In the genomic region with DNA sequence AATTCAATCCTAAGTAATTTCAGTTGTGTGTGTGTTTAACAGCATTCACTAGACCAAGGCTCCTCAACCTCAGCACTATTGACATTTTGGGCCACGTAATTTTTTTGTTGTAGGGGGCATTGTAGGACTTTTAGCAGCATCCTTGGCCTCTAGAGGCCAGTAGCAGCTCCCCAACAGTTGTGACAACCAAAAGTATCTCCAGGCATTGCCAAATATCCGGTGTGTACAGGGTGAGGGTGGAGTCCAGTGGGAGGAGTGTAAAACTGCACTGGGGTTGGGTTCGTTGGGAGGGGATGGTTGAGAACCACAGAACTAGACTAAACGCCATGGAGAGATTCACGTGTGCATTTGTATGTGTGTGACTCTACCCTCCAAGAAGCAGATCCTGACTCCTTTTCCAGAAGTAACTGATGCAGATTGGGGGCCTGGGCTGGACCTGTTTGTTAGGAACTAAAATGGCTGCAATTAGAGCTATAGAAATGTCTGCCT, we compare ENCODE assay signal across 8 cellular contexts. TPM values are rescaled to one million over a fixed set of nuclear protein-coding genes. Genes with fewer than 3 reads are reported as not detected.
DNase-seq lines count a peak whose midpoint lies in the region; ATAC-seq, FAIRE-seq and TF ChIP-seq lines count a peak whose summit lies in the region.

No MANE protein-coding gene starts in this region.

- TF ChIP-seq CTCF in SU-DHL-6 (IDR thresholded peaks at IDR 0.05; ENCODE audit: insufficient read depth, low read length, poor library complexity, severe bottlenecking) (peak; percentile 34), GM12878 (IDR thresholded peaks at IDR 0.05 in 2 of 3, conservative IDR thresholded peaks at IDR 0.05 in 1 of 3; ENCODE audit: control insufficient read depth in 2 of 3, extremely low read depth in 1 of 3, insufficient read depth in 1 of 3, low read depth in 3 of 3, low read length in 3 of 3) (peak; percentile 42 to 56 (median 49); a peak in 5 of 6 replicates), prostate gland (IDR thresholded peaks at IDR 0.05) (no peak)

- no peak overlapping the region for H4K91ac ChIP-seq in mesenchymal stem cell (ENCODE audit: low read length)

- no peaks in the 10 kb centered on the region for H3K9me3 ChIP-seq in SU-DHL-6 (ENCODE audit: insufficient read depth, low read length)
- H3K9me3 ChIP-seq in GM12878 (replicated peaks; ENCODE audit: control insufficient read depth, insufficient read depth, low read length) = no peaks in the 10 kb centered on the region
- H3K9me3 ChIP-seq in mesenchymal stem cell (ENCODE audit: control insufficient read depth, low read length) = no peaks in the 10 kb centered on the region
- H3K9me3 ChIP-seq in prostate gland = no peaks in the 10 kb centered on the region

- SMC1A ChIA-PET in GM12878 (lab: Charles Lee; ENCODE audit: uncharacterized antibody, unreplicated experiment) = interaction anchor here (0.5 to 1.3 kb wide), 3 partner anchors 57 to 192 kb away, joined by 3 to 4 read pairs (median 3); no protein-coding TSS in a partner anchor

- BruUV-seq in GM12878 (replicated peaks; lab: Mats Ljungman, UMichigan) = no TSS peak

- no peak overlapping the region for H2AK5ac ChIP-seq in mesenchymal stem cell (ENCODE audit: low read length, severe bottlenecking)

- H2BK15ac ChIP-seq in mesenchymal stem cell (ENCODE audit: low read depth, poor library complexity, severe bottlenecking) = no peak overlapping the region

- H4K20me1 ChIP-seq in SU-DHL-6 (ENCODE audit: low read depth, low read length) (no peaks in the 10 kb centered on the region), GM12878 (ENCODE audit: control insufficient read depth, insufficient read depth) (no peaks in the 10 kb centered on the region)

- POLR2A ChIA-PET in GM12878 (lab: Charles Lee) = no interaction called here

- H3K79me2 ChIP-seq in SU-DHL-6 (ENCODE audit: insufficient read depth, low read length) (no peaks in the 10 kb centered on the region), GM12878 (ENCODE audit: control insufficient read depth, insufficient read depth, low read length) (no peaks in the 10 kb centered on the region)

- H2BK120ac ChIP-seq in mesenchymal stem cell (ENCODE audit: low read depth, low read length) = no peak overlapping the region

- peak; percentile 27 for FAIRE-seq in GM12878 (lab: Jason Lieb, UNC)

- no peak for TF ChIP-seq EP300 in GM12878 (IDR thresholded peaks at IDR 0.05; ENCODE audit: borderline replicate concordance in 1 of 2, control insufficient read depth in 1 of 2, low read depth in 2 of 2, low read length in 2 of 2)

- TF ChIP-seq POLR2A in GM12878 (IDR thresholded peaks at IDR 0.05; ENCODE audit: low read depth, low read length) (no peak), prostate gland (IDR thresholded peaks at IDR 0.05) (no peak)

- WGBS in GM12878 (ENCODE audit: insufficient coverage, insufficient replicate concordance, low lambda C conversion rate, missing lambda C conversion rate) = 17% methylated on average over 5 of the region's 5 CpGs
- 60% methylated on average over 5 of the region's 5 CpGs for WGBS in mesenchymal stem cell
- 33% methylated on average over 5 of the region's 5 CpGs for WGBS in prostate gland

- H3K9ac ChIP-seq in SU-DHL-6 (ENCODE audit: low read length) (no peak overlapping the region), GM12878 (ENCODE audit: control insufficient read depth, insufficient read depth, low read length) (no peak overlapping the region), mesenchymal stem cell (ENCODE audit: low read length) (no peak overlapping the region)

- no peak overlapping the region for H3K18ac ChIP-seq in mesenchymal stem cell (ENCODE audit: low read depth in 1 of 2, low read length in 2 of 2)

- no peak overlapping the region for H2BK12ac ChIP-seq in mesenchymal stem cell (ENCODE audit: low read length in 2 of 2)

- H3K4me2 ChIP-seq in SU-DHL-6 (ENCODE audit: low read depth, low read length, poor library complexity, severe bottlenecking) (no peak overlapping the region), GM12878 (ENCODE audit: control insufficient read depth, insufficient read depth) (no peak overlapping the region), mesenchymal stem cell (ENCODE audit: low read length, poor library complexity, severe bottlenecking) (no peak overlapping the region)

- RAD21 ChIA-PET in GM12878 (lab: Charles Lee; ENCODE audit: unreplicated experiment) = no interaction called here

- H3K9me2 ChIP-seq in SU-DHL-6 (replicated peaks; ENCODE audit: insufficient read depth, low read length) = no peaks in the 10 kb centered on the region

- H2AFZ ChIP-seq in SU-DHL-6 (ENCODE audit: low read depth, low read length, severe bottlenecking) (no peak overlapping the region), GM12878 (ENCODE audit: control insufficient read depth, low read depth, low read length) (peak overlapping the region; percentile 61; the same call in 1 of the 2 replicates), mesenchymal stem cell (ENCODE audit: low read depth, low read length) (no peak overlapping the region)

- H3K4ac ChIP-seq in mesenchymal stem cell (ENCODE audit: low read depth in 1 of 2, low read length in 2 of 2) = no peak overlapping the region

- in situ Hi-C loops in GM12878 (cut with MboI) = no loop called here

- no peak overlapping the region for H3K23ac ChIP-seq in mesenchymal stem cell (ENCODE audit: low read length in 2 of 2)

- peaks cover 2% of the 10 kb centered on the region; the same call in 1 of the 2 replicates for H3F3A ChIP-seq in SU-DHL-6 (ENCODE audit: insufficient read depth)

- H4K8ac ChIP-seq in mesenchymal stem cell (ENCODE audit: low read length) = peak overlapping the region; percentile 32

- no peak overlapping the region for H3K27ac ChIP-seq in SU-DHL-6 (ENCODE audit: low read depth, low read length)
- no peak overlapping the region for H3K27ac ChIP-seq in GM12878 (ENCODE audit: control insufficient read depth, insufficient read depth)
- no peak overlapping the region for H3K27ac ChIP-seq in mesenchymal stem cell (ENCODE audit: low read length, poor library complexity, severe bottlenecking)
- no peak overlapping the region for H3K27ac ChIP-seq in prostate gland

- H3K36me3 ChIP-seq in SU-DHL-6 (ENCODE audit: low read length) (no peaks in the 10 kb centered on the region), GM12878 (ENCODE audit: control insufficient read depth in 2 of 2, insufficient read depth in 2 of 2, low read length in 1 of 2) (no peaks in the 10 kb centered on the region), mesenchymal stem cell (ENCODE audit: control insufficient read depth in 1 of 2, insufficient read depth in 2 of 2, low read depth in 1 of 2, low read length in 2 of 2) (no peaks in the 10 kb centered on the region), prostate gland (no peaks in the 10 kb centered on the region)

- H3K27me3 ChIP-seq in SU-DHL-6 (ENCODE audit: low read length) (no peaks in the 10 kb centered on the region), GM12878 (replicated peaks in 1 of 2; ENCODE audit: control insufficient read depth in 2 of 2, insufficient read depth in 2 of 2, low read length in 1 of 2) (no peaks in the 10 kb centered on the region), mesenchymal stem cell (ENCODE audit: control insufficient read depth in 1 of 2, insufficient read depth in 1 of 2, low read length in 2 of 2) (no peaks in the 10 kb centered on the region), prostate gland (replicated peaks; ENCODE audit: insufficient read depth) (no peaks in the 10 kb centered on the region)

- DNase-seq in AG20443 (ENCODE audit: low spot score) = peak; percentile 80
- DNase-seq in GM12878 (ENCODE audit: low read depth, low spot score) = no peak
- DNase-seq in mesenchymal stem cell = peak; percentile 68
- DNase-seq in T1000 (lab: John Stamatoyannopoulos, UW) = no peak
- DNase-seq in prostate gland (ENCODE audit: low spot score) = no peak

- CTCF ChIA-PET in GM12878 (lab: Yijun Ruan, JAX) = interaction anchor here (0.5 to 1.5 kb wide), 9 partner anchors 8 to 187 kb away, joined by 3 to 5 read pairs (median 3); no protein-coding TSS in a partner anchor

- TF ChIP-seq RAD21 in GM12878 (IDR thresholded peaks at IDR 0.05; ENCODE audit: insufficient read depth, low read depth, low read length) = peak; percentile 54

- H2BK5ac ChIP-seq in mesenchymal stem cell (ENCODE audit: low read depth, low read length, poor library complexity, severe bottlenecking) = no peak overlapping the region

- H3K14ac ChIP-seq in mesenchymal stem cell (ENCODE audit: low read length in 2 of 2) = no peak overlapping the region

- H3K4me3 ChIP-seq in SU-DHL-6 (ENCODE audit: insufficient read depth, low read length, poor library complexity, severe bottlenecking) (no peak overlapping the region), GM12878 (no peak overlapping the region), mesenchymal stem cell (ENCODE audit: insufficient read depth in 1 of 2, low read depth in 1 of 2, low read length in 2 of 2) (no peak overlapping the region), prostate gland (no peak overlapping the region)

- ATAC-seq in GM18868 (IDR thresholded peaks at IDR 0.05; ENCODE audit: unreplicated experiment) (peak; percentile 76), HG03521 (IDR thresholded peaks at IDR 0.05; ENCODE audit: unreplicated experiment) (peak; percentile 70), GM12878 (peak; percentile 99)

- H3K4me1 ChIP-seq in GM12878 (ENCODE audit: control insufficient read depth, insufficient read depth, low read length) (peaks cover 6% of the 10 kb centered on the region; the same call in 1 of the 2 replicates), mesenchymal stem cell (ENCODE audit: control insufficient read depth, insufficient read depth, low read depth, low read length) (no peaks in the 10 kb centered on the region), prostate gland (replicated peaks) (no peaks in the 10 kb centered on the region)

- intact Hi-C loops in GM12878 (cut with micrococcal nuclease; ENCODE audit: unreplicated experiment) = loop anchor here (10.0 kb wide), 2 partner anchors 218 to 282 kb away; partner anchors contain the start of genes CRY2 and DGKZ
- intact Hi-C loops in prostate gland (cut with DNase I) = loop anchor here (10.0 kb wide), 1 partner anchor 208 kb away; no protein-coding TSS in a partner anchor

- H3K79me1 ChIP-seq in mesenchymal stem cell (replicated peaks; ENCODE audit: low read length, poor library complexity, severe bottlenecking) = peaks cover 2% of the 10 kb centered on the region

RNA-seq across cellular contexts. Expression of gene PHF21A, which starts 5.9 kb away (rescaled TPM):
- total RNA-seq in GM12878 (2013; cell fraction: nucleolus; rRNA removed) = 89.2 and 127 TPM in 2 replicates
- total RNA-seq in GM12878 (2014; rRNA removed) = 9.6 and 12.2 TPM in 2 replicates
- total RNA-seq in GM12878 (2014; rRNA removed; fragmentation: Illumina TruSeq; extraction: Trizol) = 10.4 and 11.7 TPM in 2 replicates
- total RNA-seq in GM12878 (2021) = 29.2 and 31.6 TPM in 2 replicates
- 13.7 TPM for polyA plus RNA-seq in GM12878 (2011; ENCODE audit: low read depth)
- polyA plus RNA-seq in GM12878 (2011; rRNA removed) = 25.0 and 37.2 TPM in 2 replicates
- 16.1 and 18.9 TPM in 2 replicates for polyA plus RNA-seq in GM12878 (2011; cell fraction: cytosol; rRNA removed)
- polyA plus RNA-seq in GM12878 (2011; cell fraction: nucleus; rRNA removed) = 57.1 and 57.6 TPM in 2 replicates
- 28.1 and 32.6 TPM in 2 replicates for polyA plus RNA-seq in GM12878 (2012)
- polyA plus RNA-seq in GM12878 (2014; fragmentation: Illumina TruSeq; extraction: Trizol) = 32.9 and 34.0 TPM in 2 replicates
- 1 to 10 TPM; 2.6 to 2.7 TPM for polyA plus RNA-seq in GM12878 (2014; fragmentation: Nextera tagmentation; extraction: Ambion mirVana)
- polyA plus RNA-seq in GM12878 (2014; rRNA removed) = 14.9 and 21.2 TPM in 2 replicates
- 10 to 100 TPM; 17.1 to 19.7 TPM for polyA plus RNA-seq in GM12878 (2016; fragmentation: Nextera tagmentation; extraction: Ambion mirVana)
- 26.6 and 33.1 TPM in 2 replicates for polyA minus RNA-seq in GM12878 (2011; rRNA and poly(A)+ RNA removed)
- 9.1 and 13.5 TPM in 2 replicates for polyA minus RNA-seq in GM12878 (2011; cell fraction: cytosol; rRNA and poly(A)+ RNA removed)
- 24.1 and 42.1 TPM in 2 replicates for polyA minus RNA-seq in GM12878 (2011; cell fraction: nucleus; rRNA and poly(A)+ RNA removed)
- polyA plus RNA-seq in mesenchymal stem cell (2013, experiment 1 of 2) = 48.0 TPM
- polyA plus RNA-seq in mesenchymal stem cell (2013, experiment 2 of 2) = 50.3 TPM
- total RNA-seq in prostate gland = 10 to 100 TPM; 24.7 to 48.0 TPM

Comparison
In these comparisons a context has a peak if more than half of its experiments do, and no peak if none do; other contexts are left out.
1. DNase-seq: peak in AG20443 (single experiment) and mesenchymal stem cell (single experiment); none in GM12878 (single experiment), T1000 (single experiment) and prostate gland (single experiment).
2. CTCF ChIP-seq: peak in SU-DHL-6 (single experiment) and GM12878 (3 of 3); none in prostate gland (0 of 4).
3. Peak in every context shown above with its lines, with median percentiles within 50 percentile points of each other: ATAC-seq.